In genomic region chr1:71015745-71016144, GRCh38 we compare ENCODE assay signal across 1 cellular context.
TF ChIP-seq lines count a peak whose summit lies in the region.

No MANE protein-coding gene starts in this region.

TF ChIP-seq in K562, 482 proteins besides CTCF, POLR2A, EP300 and RAD21 (continued from another document):
- TF ChIP-seq, protein P1, sequence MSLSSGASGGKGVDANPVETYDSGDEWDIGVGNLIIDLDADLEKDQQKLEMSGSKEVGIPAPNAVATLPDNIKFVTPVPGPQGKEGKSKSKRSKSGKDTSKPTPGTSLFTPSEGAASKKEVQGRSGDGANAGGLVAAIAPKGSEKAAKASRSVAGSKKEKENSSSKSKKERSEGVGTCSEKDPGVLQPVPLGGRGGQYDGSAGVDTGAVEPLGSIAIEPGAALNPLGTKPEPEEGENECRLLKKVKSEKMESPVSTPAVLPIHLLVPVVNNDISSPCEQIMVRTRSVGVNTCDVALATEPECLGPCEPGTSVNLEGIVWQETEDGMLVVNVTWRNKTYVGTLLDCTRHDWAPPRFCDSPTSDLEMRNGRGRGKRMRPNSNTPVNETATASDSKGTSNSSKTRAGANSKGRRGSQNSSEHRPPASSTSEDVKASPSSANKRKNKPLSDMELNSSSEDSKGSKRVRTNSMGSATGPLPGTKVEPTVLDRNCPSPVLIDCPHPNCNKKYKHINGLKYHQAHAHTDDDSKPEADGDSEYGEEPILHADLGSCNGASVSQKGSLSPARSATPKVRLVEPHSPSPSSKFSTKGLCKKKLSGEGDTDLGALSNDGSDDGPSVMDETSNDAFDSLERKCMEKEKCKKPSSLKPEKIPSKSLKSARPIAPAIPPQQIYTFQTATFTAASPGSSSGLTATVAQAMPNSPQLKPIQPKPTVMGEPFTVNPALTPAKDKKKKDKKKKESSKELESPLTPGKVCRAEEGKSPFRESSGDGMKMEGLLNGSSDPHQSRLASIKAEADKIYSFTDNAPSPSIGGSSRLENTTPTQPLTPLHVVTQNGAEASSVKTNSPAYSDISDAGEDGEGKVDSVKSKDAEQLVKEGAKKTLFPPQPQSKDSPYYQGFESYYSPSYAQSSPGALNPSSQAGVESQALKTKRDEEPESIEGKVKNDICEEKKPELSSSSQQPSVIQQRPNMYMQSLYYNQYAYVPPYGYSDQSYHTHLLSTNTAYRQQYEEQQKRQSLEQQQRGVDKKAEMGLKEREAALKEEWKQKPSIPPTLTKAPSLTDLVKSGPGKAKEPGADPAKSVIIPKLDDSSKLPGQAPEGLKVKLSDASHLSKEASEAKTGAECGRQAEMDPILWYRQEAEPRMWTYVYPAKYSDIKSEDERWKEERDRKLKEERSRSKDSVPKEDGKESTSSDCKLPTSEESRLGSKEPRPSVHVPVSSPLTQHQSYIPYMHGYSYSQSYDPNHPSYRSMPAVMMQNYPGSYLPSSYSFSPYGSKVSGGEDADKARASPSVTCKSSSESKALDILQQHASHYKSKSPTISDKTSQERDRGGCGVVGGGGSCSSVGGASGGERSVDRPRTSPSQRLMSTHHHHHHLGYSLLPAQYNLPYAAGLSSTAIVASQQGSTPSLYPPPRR (CRISPR knock-in tag; IDR thresholded peaks at IDR 0.05; ENCODE audit: borderline replicate concordance), result no peak
- TF ChIP-seq FOXO4 (CRISPR knock-in tag; IDR thresholded peaks at IDR 0.05) (no peak), TSC22D4 (tag; IDR thresholded peaks at IDR 0.05) (no peak), FOSL1 (tag; conservative IDR thresholded peaks at IDR 0.05) (0 out of 2 replicates have a peak, but pooled peaks have one; percentile 1)
TF ChIP-seq in K562: peak in this region for 2.
